In genomic region chr11:16783321-16783801, GRCh38 we compare ENCODE assay signal across 14 cellular contexts.
"Had no signal": no experiment of that assay in that cellular context is flagged by ENCODE, and none has a peak within 500 bp of the region (broad histone marks: within the 10 kb centered on the region; RNA-seq: fewer than 3 reads in every experiment).

No MANE protein-coding gene starts in this region.

- H3K36me3 Mint-ChIP-seq: naive thymus-derived CD4-positive, alpha-beta T cell; stimulated activated effector memory CD8-positive, alpha-beta T cell treated with anti-CD3 and anti-CD28 coated beads, Interleukin-12 subunit alpha, Interleukin-12 subunit beta, amount 100 ng/mL, for 72 hours had no signal

- H3K4me3 ChIP-seq: heart left ventricle, right atrium auricular region, smooth muscle cell, suprapubic skin, tibial nerve had no signal

- H3K27ac Mint-ChIP-seq: naive thymus-derived CD4-positive, alpha-beta T cell; stimulated activated effector memory CD8-positive, alpha-beta T cell treated with anti-CD3 and anti-CD28 coated beads, Interleukin-12 subunit alpha, Interleukin-12 subunit beta, amount 100 ng/mL, for 72 hours had no signal

- H3K36me3 ChIP-seq: neutrophil, right atrium auricular region, suprapubic skin had no signal

- H3K27me3 Mint-ChIP-seq: naive thymus-derived CD4-positive, alpha-beta T cell had no signal

- H3K9me3 Mint-ChIP-seq: naive thymus-derived CD4-positive, alpha-beta T cell; stimulated activated effector memory CD8-positive, alpha-beta T cell treated with anti-CD3 and anti-CD28 coated beads, Interleukin-12 subunit alpha, Interleukin-12 subunit beta, amount 100 ng/mL, for 72 hours had no signal

- H3K27me3 ChIP-seq: heart left ventricle, neutrophil, right atrium auricular region, suprapubic skin, tibial nerve had no signal

- H3K4me3 Mint-ChIP-seq: naive thymus-derived CD4-positive, alpha-beta T cell; stimulated activated effector memory CD8-positive, alpha-beta T cell treated with anti-CD3 and anti-CD28 coated beads, Interleukin-12 subunit alpha, Interleukin-12 subunit beta, amount 100 ng/mL, for 72 hours had no signal

- ATAC-seq: heart left ventricle; naive thymus-derived CD4-positive, alpha-beta T cell; stimulated activated effector memory CD8-positive, alpha-beta T cell treated with anti-CD3 and anti-CD28 coated beads, Interleukin-12 subunit alpha, Interleukin-12 subunit beta, amount 100 ng/mL, for 72 hours; stimulated activated naive CD8-positive, alpha-beta T cell treated with anti-CD3 and anti-CD28 coated beads, Interleukin-15, Interleukin-2, amounts not matched to agents 100 U/mL and 50 U/mL, for 24 hours had no signal

- H3K4me2 ChIP-seq: smooth muscle cell had no signal

- H3K27ac ChIP-seq: neutrophil, right atrium auricular region, tibial nerve had no signal

- DNase-seq: effector CD4-positive, alpha-beta T cell; heart left ventricle; hypothalamus; kidney glomerular epithelial cell; mesendoderm; naive thymus-derived CD4-positive, alpha-beta T cell; stimulated activated CD4-positive, alpha-beta T cell treated with anti-CD3 and anti-CD28 coated beads, Interleukin-2, amount 100 ng/mL, for 48 hours; stimulated activated naive CD8-positive, alpha-beta T cell treated with anti-CD3 and anti-CD28 coated beads, Interleukin-15, Interleukin-2, amounts not matched to agents 100 U/mL and 50 U/mL, for 24 hours had no signal

- H3K9me3 ChIP-seq: heart left ventricle, neutrophil, right atrium auricular region, suprapubic skin, tibial nerve had no signal
